ENCODE assay signal across 13 cellular contexts in the genomic region with DNA sequence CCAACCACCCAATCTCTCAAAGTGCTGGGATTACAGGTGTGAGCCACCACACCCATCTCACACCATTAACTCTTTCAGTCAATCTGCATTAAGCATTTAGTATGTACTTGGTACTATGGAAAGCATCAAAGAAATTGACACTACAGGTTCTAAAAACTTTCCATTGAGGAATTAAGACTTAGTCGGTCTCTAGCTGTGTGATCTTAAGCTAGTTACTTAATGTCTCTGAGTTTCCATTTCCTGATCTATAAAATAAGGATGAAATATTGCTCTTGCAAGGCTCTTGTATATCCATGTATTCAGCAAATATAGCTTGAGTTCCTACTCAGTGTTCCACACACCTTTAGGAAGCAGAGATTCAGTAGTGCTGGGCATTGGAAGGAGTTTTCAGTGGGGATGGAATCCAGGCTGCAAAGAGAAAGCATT. TPM values are rescaled to one million over a fixed set of nuclear protein-coding genes. Genes with fewer than 3 reads are reported as not detected.
DNase-seq lines count a peak whose midpoint lies in the region; ATAC-seq, FAIRE-seq and TF ChIP-seq lines count a peak whose summit lies in the region.
"Had no signal": no experiment of that assay in that cellular context is flagged by ENCODE, and none has a peak within 500 bp of the region (broad histone marks: within the 10 kb centered on the region; RNA-seq: fewer than 3 reads in every experiment).

No MANE protein-coding gene starts in this region.

- DNase-seq in GM12865 (ENCODE audit: low read depth) = no peak
- no peak for DNase-seq in activated CD4-positive, alpha-beta memory T cell treated with anti-CD3 and anti-CD28 coated beads for 36 hours
- DNase-seq in keratinocyte (ENCODE audit: low read depth, low spot score) = no peak
- DNase-seq in COR-L47 (lab: John Stamatoyannopoulos, UW) = no peak
- DNase-seq: colonic mucosa, Kasumi-1, left cardiac atrium, NCI-H1694 treated with DMSO at 0.1 percent for 48 hours, NCI-H526 treated with DMSO at 0.1 percent for 48 hours had no signal

- intact Hi-C loops in activated CD4-positive, alpha-beta memory T cell treated with anti-CD3 and anti-CD28 coated beads for 36 hours (cut with micrococcal nuclease) = loop anchor here (1.0 kb wide), 1 partner anchor 35 kb away; no protein-coding TSS in a partner anchor

- no peak overlapping the region for H3K4me3 ChIP-seq in BLaER1
- H3K4me3 ChIP-seq in GM12865 (ENCODE audit: low read depth, low read length) = peak overlapping the region; percentile 52
- peak overlapping the region in 1 of 3 experiments; percentile 19 for H3K4me3 ChIP-seq in keratinocyte (ENCODE audit: control insufficient read depth in 2 of 3, extremely low read depth in 1 of 3, insufficient read depth in 2 of 3, low read depth in 1 of 3, low read length in 3 of 3)
- H3K4me3 ChIP-seq: colonic mucosa had no signal

- no peaks in the 10 kb centered on the region for H3K79me2 ChIP-seq in keratinocyte (ENCODE audit: control insufficient read depth, insufficient read depth, low read length)

- no peaks in the 10 kb centered on the region for H3K36me3 Mint-ChIP-seq in activated CD4-positive, alpha-beta memory T cell treated with anti-CD3 and anti-CD28 coated beads for 36 hours

- H3K27ac Mint-ChIP-seq in activated CD4-positive, alpha-beta memory T cell treated with anti-CD3 and anti-CD28 coated beads for 36 hours = peak overlapping the region; percentile 74

- no peaks in the 10 kb centered on the region for H3K9me3 Mint-ChIP-seq in activated CD4-positive, alpha-beta memory T cell treated with anti-CD3 and anti-CD28 coated beads for 36 hours

- ATAC-seq in GM21381 (IDR thresholded peaks at IDR 0.05; ENCODE audit: unreplicated experiment) (no peak), GM19023 (IDR thresholded peaks at IDR 0.05; ENCODE audit: unreplicated experiment) (no peak)

- dilution Hi-C loops in keratinocyte (cut with MboI; ENCODE audit: extremely low pct_ligation_motif_present, low sequenced_read_pairs) = no loop called here

- H2AFZ ChIP-seq in keratinocyte (ENCODE audit: control insufficient read depth, low read length) = peak overlapping the region; percentile 48

- H3K9me1 ChIP-seq in keratinocyte (ENCODE audit: control insufficient read depth, extremely low read depth, insufficient read depth, low read length) = no peaks in the 10 kb centered on the region

- H3K36me3 ChIP-seq in BLaER1 = no peaks in the 10 kb centered on the region
- no peaks in the 10 kb centered on the region for H3K36me3 ChIP-seq in keratinocyte (ENCODE audit: control insufficient read depth in 2 of 2, extremely low read depth in 1 of 2, insufficient read depth in 2 of 2, low read length in 2 of 2)
- H3K36me3 ChIP-seq: colonic mucosa had no signal

- FAIRE-seq in keratinocyte (lab: Jason Lieb, UNC) = no peak
- FAIRE-seq: H1 had no signal

- H3K9me3 ChIP-seq in BLaER1 (no peaks in the 10 kb centered on the region), keratinocyte (ENCODE audit: control insufficient read depth, low read depth, low read length) (no peaks in the 10 kb centered on the region)
- H3K9me3 ChIP-seq: colonic mucosa had no signal

- H3K4me2 ChIP-seq in BLaER1 = peak overlapping the region; percentile 27
- peak overlapping the region; percentile 72 for H3K4me2 ChIP-seq in keratinocyte (ENCODE audit: control insufficient read depth, extremely low read depth, insufficient read depth, low read depth, low read length)

- H3K27me3 Mint-ChIP-seq in activated CD4-positive, alpha-beta memory T cell treated with anti-CD3 and anti-CD28 coated beads for 36 hours = no peaks in the 10 kb centered on the region

- POLR2A ChIA-PET in activated CD4-positive, alpha-beta memory T cell treated with anti-CD3 and anti-CD28 coated beads for 36 hours (lab: Charles Lee) = interaction anchor here (1.0 to 2.4 kb wide), 3 partner anchors 34 to 49 kb away, joined by 3 to 23 read pairs (median 5); a partner anchor contains a TSS

- CTCF ChIA-PET in activated CD4-positive, alpha-beta memory T cell treated with anti-CD3 and anti-CD28 coated beads for 36 hours (lab: Charles Lee) = interaction anchor here (0.8 to 1.9 kb wide), 6 partner anchors 34 to 180 kb away, joined by 3 to 11 read pairs (median 4); a partner anchor contains a TSS

- H3K4me3 Mint-ChIP-seq in activated CD4-positive, alpha-beta memory T cell treated with anti-CD3 and anti-CD28 coated beads for 36 hours = no peak overlapping the region

- H3K4me1 ChIP-seq in BLaER1 = peaks cover 18% of the 10 kb centered on the region
- peaks cover 60% of the 10 kb centered on the region for H3K4me1 ChIP-seq in keratinocyte (ENCODE audit: control insufficient read depth, extremely low read depth, insufficient read depth, low read length)
- H3K4me1 ChIP-seq: colonic mucosa had no signal

- H3K27me3 ChIP-seq in BLaER1 (no peaks in the 10 kb centered on the region), keratinocyte (ENCODE audit: control insufficient read depth, extremely low read depth, insufficient read depth, low read length) (no peaks in the 10 kb centered on the region)
- H3K27me3 ChIP-seq: colonic mucosa had no signal

- peaks cover 31% of the 10 kb centered on the region for H3K4me1 Mint-ChIP-seq in activated CD4-positive, alpha-beta memory T cell treated with anti-CD3 and anti-CD28 coated beads for 36 hours (ENCODE audit: low read depth)

- H3K9ac ChIP-seq in BLaER1 (no peak overlapping the region), keratinocyte (ENCODE audit: control insufficient read depth, extremely low read depth, insufficient read depth, low read length) (peak overlapping the region; percentile 29)

- no peak for TF ChIP-seq CTCF in GM12865 (IDR thresholded peaks at IDR 0.05; ENCODE audit: insufficient read depth, low read depth, low read length, missing control alignments)
- no peak for TF ChIP-seq CTCF in keratinocyte (optimal IDR thresholded peaks at IDR 0.05 in 1 of 3, IDR thresholded peaks at IDR 0.05 in 1 of 3, conservative IDR thresholded peaks at IDR 0.05 in 1 of 3; ENCODE audit: extremely low read depth in 1 of 3, insufficient read depth in 2 of 3, low read length in 3 of 3)

- H4K20me1 ChIP-seq in BLaER1 (no peaks in the 10 kb centered on the region), keratinocyte (ENCODE audit: control insufficient read depth, extremely low read depth, insufficient read depth, low read length) (no peaks in the 10 kb centered on the region)

- H3K27ac ChIP-seq in BLaER1 (no peak overlapping the region), keratinocyte (ENCODE audit: control insufficient read depth, insufficient read depth, low read length) (peak overlapping the region; percentile 79)
- H3K27ac ChIP-seq: colonic mucosa had no signal

RNA-seq across cellular contexts. Expression of a gene that starts 48.9 kb away (rescaled TPM):
- 10 to 100 TPM; 72.0 to 81.8 TPM for total RNA-seq in activated CD4-positive, alpha-beta memory T cell treated with anti-CD3 and anti-CD28 coated beads for 36 hours
- 23.1 to 30.9 TPM (median 25.8 TPM) in 3 replicates for polyA plus RNA-seq in keratinocyte
- 19.5 TPM for polyA plus RNA-seq in keratinocyte (2011; ENCODE audit: low read depth)
- polyA plus RNA-seq in keratinocyte (2011; cell fraction: cytosol; rRNA removed) = 13.5 and 24.9 TPM in 2 replicates
- 39.8 and 48.8 TPM in 2 replicates for polyA plus RNA-seq in keratinocyte (2011; cell fraction: nucleus; rRNA removed)
- polyA plus RNA-seq in keratinocyte (2012; ENCODE audit: low replicate concordance) = 14.5 and 16.8 TPM in 2 replicates
- polyA minus RNA-seq in keratinocyte = 28.3 to 64.9 TPM (median 62.5 TPM) in 3 replicates
- polyA minus RNA-seq in keratinocyte (2011; cell fraction: cytosol; rRNA and poly(A)+ RNA removed) = 30.1 TPM
- 49.8 and 96.1 TPM in 2 replicates for polyA minus RNA-seq in keratinocyte (2011; cell fraction: nucleus; rRNA and poly(A)+ RNA removed)
